In the genomic region with DNA sequence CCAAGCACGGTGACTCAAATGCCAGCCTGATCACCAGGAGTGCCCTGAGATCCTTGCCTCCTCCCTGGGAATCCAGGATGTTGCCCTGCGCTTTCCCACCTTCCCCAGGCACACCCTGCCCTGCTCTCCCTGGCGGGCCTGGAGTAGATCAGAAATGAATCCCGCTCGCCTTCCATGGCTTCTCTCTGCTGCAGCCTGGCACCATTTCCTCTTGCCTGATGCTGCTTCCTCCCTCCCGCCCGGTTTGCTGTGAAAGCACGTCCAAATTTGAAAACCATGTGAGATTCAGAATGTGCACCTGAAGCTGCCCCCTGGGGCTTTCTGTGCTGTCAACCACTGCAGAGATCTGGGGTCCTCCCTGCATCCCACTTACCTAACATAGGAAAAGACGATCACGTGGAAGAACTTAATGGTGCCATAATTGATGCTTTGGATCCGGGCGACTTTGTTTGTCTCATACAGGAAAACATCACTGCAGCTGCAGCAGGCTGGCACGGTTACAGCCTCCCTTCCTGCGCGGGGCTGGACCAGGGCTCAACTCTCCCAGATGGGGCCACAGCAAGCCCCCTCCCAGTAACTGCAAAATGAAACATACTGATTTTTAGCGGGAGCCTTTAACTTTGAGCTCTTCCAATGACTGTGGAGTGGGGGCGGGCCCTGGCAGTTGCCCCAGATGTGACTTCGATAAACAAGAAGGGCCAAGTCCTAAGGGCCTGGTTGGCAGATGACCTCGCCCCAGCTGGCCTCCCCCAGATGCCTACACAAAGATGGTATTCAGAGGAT, we compare ENCODE assay signal across 7 cellular contexts. TPM values are rescaled to one million over a fixed set of nuclear protein-coding genes. Genes with fewer than 3 reads are reported as not detected.
A peak's percentile ranks its signal among the peaks of the same experiment; 100 is the strongest.
DNase-seq lines count a peak whose midpoint lies in the region; ATAC-seq and TF ChIP-seq lines count a peak whose summit lies in the region.

No MANE protein-coding gene starts in this region.

- H3K27me3 ChIP-seq in H7 (ENCODE audit: control insufficient read depth, insufficient read depth, low read length) (no peaks in the 10 kb centered on the region; the same call in 1 of the 2 replicates), RWPE2 (ENCODE audit: insufficient read depth, poor library complexity, severe bottlenecking) (no peaks in the 10 kb centered on the region), breast epithelium (no peaks in the 10 kb centered on the region)

- no peak for TF ChIP-seq POLR2A in breast epithelium (IDR thresholded peaks at IDR 0.05)

- H3K4me3 ChIP-seq in H7 (ENCODE audit: insufficient read depth, low read depth, low read length): no peak overlapping the region
- peak overlapping the region; percentile 0 for H3K4me3 ChIP-seq in RWPE2 (ENCODE audit: severe bottlenecking)
- peak overlapping the region; percentile 42 to 76 (median 52) for H3K4me3 ChIP-seq in breast epithelium

- H3K36me3 ChIP-seq in H7 (replicated peaks; ENCODE audit: control insufficient read depth, insufficient read depth, low read length) (no peaks in the 10 kb centered on the region), RWPE2 (ENCODE audit: low read depth) (no peaks in the 10 kb centered on the region), breast epithelium (no peaks in the 10 kb centered on the region)

- H3K4me1 ChIP-seq in RWPE2 (ENCODE audit: insufficient read depth, poor library complexity, severe bottlenecking): no peaks in the 10 kb centered on the region
- peaks cover 0 to 4% of the 10 kb centered on the region in 2 donors for H3K4me1 ChIP-seq in breast epithelium

- no peak overlapping the region for H3K27ac ChIP-seq in RWPE2 (ENCODE audit: poor library complexity, severe bottlenecking)
- H3K27ac ChIP-seq in breast epithelium: peak overlapping the region in 1 of 2 donors; percentile 44
- H3K27ac ChIP-seq in temporal lobe (ENCODE audit: low read depth, low read length): peak overlapping the region; percentile 97

- intact Hi-C loops in breast epithelium (cut with DNase I; ENCODE audit: low total_unique reads): no loop called here

- DNase-seq in H7: peak; percentile 44
- no peak for DNase-seq in RWPE2 (ENCODE audit: low spot score)
- DNase-seq in breast epithelium (ENCODE audit: low spot score in 2 of 2): no peak
- DNase-seq in lung microvascular endothelial cell (ENCODE audit: low read depth in 2 of 2): peak; percentile 19 to 29
- DNase-seq in NK-92 (lab: John Stamatoyannopoulos, UW; ENCODE audit: unreplicated experiment): no peak

- peak; percentile 41; the same call in 2 of the 3 replicates for ATAC-seq in RWPE2 (ENCODE audit: low read depth)
- no peak for ATAC-seq in HG02938 (IDR thresholded peaks at IDR 0.05; ENCODE audit: unreplicated experiment)

- no peaks in the 10 kb centered on the region for H3K9me3 ChIP-seq in RWPE2 (ENCODE audit: severe bottlenecking)
- H3K9me3 ChIP-seq in breast epithelium: no peaks in the 10 kb centered on the region

- TF ChIP-seq CTCF in RWPE2 (IDR thresholded peaks at IDR 0.05; ENCODE audit: poor library complexity, severe bottlenecking) (no peak), breast epithelium (IDR thresholded peaks at IDR 0.05) (no peak)

RNA-seq across cellular contexts. Expression of a gene that starts 24.9 kb away (rescaled TPM):
- 14.9 and 31.0 TPM in 2 replicates for total RNA-seq in H7 (2014; rRNA removed; shearing (Covaris generic))
- total RNA-seq in breast epithelium (10 to 100 TPM; 16.0 to 19.3 (median 18.1) TPM), lung microvascular endothelial cell (11.8 and 14.7 TPM in 2 replicates), temporal lobe (62.4 TPM)

RNA-seq across cellular contexts. Expression of a gene that starts 50.9 kb away (rescaled TPM):
- total RNA-seq in H7 (2014; rRNA removed; shearing (Covaris generic)): 7.0 and 11.3 TPM in 2 replicates
- total RNA-seq in breast epithelium (10 to 100 TPM in 2 of 3 donors, 1 to 10 TPM in 1; 9.4 to 27.1 (median 19.0) TPM), lung microvascular endothelial cell (5.2 and 7.5 TPM in 2 replicates), temporal lobe (81.6 TPM)

Comparison
In these comparisons a context has a peak if more than half of its experiments do, and no peak if none do; other contexts are left out.
1. DNase-seq: peak in H7 (single experiment) and lung microvascular endothelial cell (2 of 2); none in RWPE2 (single experiment), breast epithelium (0 of 2) and NK-92 (single experiment).